Comparison of ENCODE assay signal across 9 cellular contexts in the genomic region with DNA sequence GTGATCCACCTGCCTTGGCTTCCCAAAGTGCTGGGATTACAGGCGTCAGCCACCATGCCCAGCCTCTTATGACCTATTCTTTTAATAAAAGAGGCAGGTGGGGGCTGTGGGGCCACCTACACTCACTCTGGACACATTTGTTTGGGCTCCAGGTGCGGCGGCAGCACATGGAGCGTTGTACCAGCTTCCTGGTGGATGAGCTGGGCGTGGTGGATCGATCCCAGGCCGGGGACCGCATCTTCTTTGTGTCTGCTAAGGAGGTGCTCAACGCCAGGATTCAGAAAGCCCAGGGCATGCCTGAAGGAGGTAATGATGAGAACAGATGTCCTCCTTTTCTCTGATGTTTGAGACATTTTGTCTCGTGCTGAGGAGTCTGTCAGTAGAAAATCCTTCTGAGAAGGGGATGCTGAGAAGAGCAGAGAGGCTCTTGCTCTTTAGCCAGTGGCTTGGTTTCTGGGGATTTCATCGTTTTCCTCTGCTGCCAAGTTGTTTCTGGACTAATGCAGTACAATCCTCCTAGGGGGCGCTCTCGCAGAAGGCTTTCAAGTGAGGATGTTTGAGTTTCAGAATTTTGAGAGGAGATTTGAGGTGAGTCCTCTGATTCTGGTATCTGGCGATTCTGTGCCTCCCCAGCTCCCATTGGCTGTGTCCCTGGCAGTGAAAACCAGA. TPM values are rescaled to one million over a fixed set of nuclear protein-coding genes. Genes with fewer than 3 reads are reported as not detected.
DNase-seq lines count a peak whose midpoint lies in the region; ATAC-seq and TF ChIP-seq lines count a peak whose summit lies in the region.
"Had no signal": no experiment of that assay in that cellular context is flagged by ENCODE, and none has a peak within 500 bp of the region (broad histone marks: within the 10 kb centered on the region; RNA-seq: fewer than 3 reads in every experiment).

No MANE protein-coding gene starts in this region.

- no peak overlapping the region for H3K9ac ChIP-seq in neuronal stem cell (ENCODE audit: low read depth, low read length, poor library complexity)

- no peaks in the 10 kb centered on the region for H3K4me1 ChIP-seq in GM23338 (ENCODE audit: insufficient read depth)
- H3K4me1 ChIP-seq in neuronal stem cell (ENCODE audit: control insufficient read depth in 2 of 2, insufficient read depth in 1 of 2, low read depth in 1 of 2, low read length in 2 of 2): peaks cover 0 to 3% of the 10 kb centered on the region in 2 donors

- peaks cover 2% of the 10 kb centered on the region for H3K27me3 Mint-ChIP-seq in GM23338 (ENCODE audit: insufficient read depth, low read depth, poor library complexity)

- no peak overlapping the region for H3K18ac ChIP-seq in neuronal stem cell (ENCODE audit: low read length)

- peaks cover 36% of the 10 kb centered on the region for H3K36me3 ChIP-seq in BJ (ENCODE audit: control insufficient read depth, insufficient read depth, low read length)
- peaks cover 64% of the 10 kb centered on the region for H3K36me3 ChIP-seq in GM23338 (ENCODE audit: insufficient read depth)
- H3K36me3 ChIP-seq in neuronal stem cell (replicated peaks in 1 of 2; ENCODE audit: control insufficient read depth in 2 of 2, insufficient read depth in 2 of 2, low read length in 2 of 2): peaks cover 62 to 85% of the 10 kb centered on the region in 2 donors

- no peak overlapping the region for H4K8ac ChIP-seq in neuronal stem cell (ENCODE audit: low read depth, low read length)

- H4K91ac ChIP-seq in neuronal stem cell (ENCODE audit: low read depth, low read length, poor library complexity): no peak overlapping the region

- H3K36me3 Mint-ChIP-seq in GM23338 (ENCODE audit: low read depth): peaks cover 87% of the 10 kb centered on the region

- CTCF ChIA-PET in BJ (lab: Yijun Ruan, JAX): interaction anchor here (1.3 to 2.4 kb wide), 3 partner anchors 8 to 29 kb away, joined by 4 to 6 read pairs (median 5); no protein-coding TSS in a partner anchor

- no peaks in the 10 kb centered on the region; the same call in 2 of the 3 replicates for H3K9me3 Mint-ChIP-seq in GM23338

- H3K27ac ChIP-seq in GM23338 (ENCODE audit: low read depth): peak overlapping the region; percentile 39; the same call in 1 of the 2 replicates
- H3K27ac ChIP-seq in neuronal stem cell (replicated peaks; ENCODE audit: low read length): no peak overlapping the region

- no peaks in the 10 kb centered on the region for H3K9me3 ChIP-seq in neuronal stem cell (replicated peaks in 1 of 2; ENCODE audit: control insufficient read depth in 2 of 2, insufficient read depth in 1 of 2, low read depth in 1 of 2, low read length in 2 of 2)
- H3K9me3 ChIP-seq: mucosa of descending colon had no signal

- ATAC-seq in GM23338 (peak; percentile 76), esophagus mucosa (no peak), HG03025 (IDR thresholded peaks at IDR 0.05; ENCODE audit: low FRiP score, unreplicated experiment) (no peak)

- H2BK12ac ChIP-seq in neuronal stem cell (ENCODE audit: low read length): no peak overlapping the region

- H3K27me3 ChIP-seq in BJ (ENCODE audit: control insufficient read depth, insufficient read depth, low read length) (no peaks in the 10 kb centered on the region), GM23338 (ENCODE audit: insufficient read depth) (no peaks in the 10 kb centered on the region), neuronal stem cell (ENCODE audit: control insufficient read depth in 3 of 3, insufficient read depth in 3 of 3, low read depth in 1 of 3, low read length in 3 of 3) (no peaks in the 10 kb centered on the region)

- no peak overlapping the region for H2BK15ac ChIP-seq in neuronal stem cell (ENCODE audit: low read length)

- no peak overlapping the region for H3K14ac ChIP-seq in neuronal stem cell (ENCODE audit: low read length)

- POLR2A ChIA-PET in BJ (lab: Charles Lee): no interaction called here

- no peak overlapping the region for H3K4ac ChIP-seq in neuronal stem cell (ENCODE audit: low read length)

- no CpG with 5 or more reads among the region's 14 CpGs for WGBS in neuronal stem cell (ENCODE audit: extremely low coverage in 2 of 2, insufficient read length in 2 of 2, insufficient replicate concordance in 1 of 2), 2 donors

- H2BK120ac ChIP-seq in neuronal stem cell (ENCODE audit: low read depth, low read length): no peak overlapping the region

- H3K4me3 Mint-ChIP-seq in GM23338: no peak overlapping the region

- H3K4me2 ChIP-seq in GM23338: no peak overlapping the region
- no peak overlapping the region for H3K4me2 ChIP-seq in neuronal stem cell (ENCODE audit: insufficient read depth, low read length, poor library complexity, severe bottlenecking)

- H3K4me3 ChIP-seq in BJ (ENCODE audit: low read depth, low read length): no peak overlapping the region
- no peak overlapping the region for H3K4me3 ChIP-seq in GM23338
- no peak overlapping the region for H3K4me3 ChIP-seq in neuronal stem cell (ENCODE audit: low read length in 2 of 2)
- H3K4me3 ChIP-seq: mucosa of descending colon had no signal

- peaks cover 3% of the 10 kb centered on the region for H3F3A ChIP-seq in GM23338 (replicated peaks; ENCODE audit: low read depth)

- peak overlapping the region; percentile 85 for H3K27ac Mint-ChIP-seq in GM23338

- no peaks in the 10 kb centered on the region for H3K79me1 ChIP-seq in neuronal stem cell (ENCODE audit: low read depth, low read length)

- no peak overlapping the region for H2AK5ac ChIP-seq in neuronal stem cell (ENCODE audit: low read depth, low read length)

- H3K79me2 ChIP-seq in GM23338 (replicated peaks; ENCODE audit: insufficient read depth): no peaks in the 10 kb centered on the region

- TF ChIP-seq CTCF in BJ (IDR thresholded peaks at IDR 0.05; ENCODE audit: insufficient read depth, low read depth, low read length) (peak; percentile 44), GM23338 (conservative IDR thresholded peaks at IDR 0.05; ENCODE audit: low read depth in 2 of 2) (peak; percentile 78 to 86)

- no peak overlapping the region for H2AFZ ChIP-seq in GM23338
- H2AFZ ChIP-seq in neuronal stem cell (ENCODE audit: low read length): no peak overlapping the region

- H3K23ac ChIP-seq in neuronal stem cell (ENCODE audit: low read depth, low read length, poor library complexity): no peak overlapping the region

- H4K20me1 ChIP-seq in GM23338 (replicated peaks; ENCODE audit: insufficient read depth): no peaks in the 10 kb centered on the region

- no peaks in the 10 kb centered on the region for H3K4me1 Mint-ChIP-seq in GM23338

- H2BK5ac ChIP-seq in neuronal stem cell (ENCODE audit: low read length): no peak overlapping the region

- DNase-seq in BJ (ENCODE audit: low read depth): no peak
- peak; percentile 89 for DNase-seq in GM23338 (ENCODE audit: low spot score)
- peak; percentile 53 for DNase-seq in UCSD-AML1 (lab: John Stamatoyannopoulos, UW; ENCODE audit: unreplicated experiment)
- DNase-seq in dermis microvascular lymphatic vessel endothelial cell (ENCODE audit: low read depth in 2 of 2): peak; percentile 20 to 42
- DNase-seq in neuronal stem cell (ENCODE audit: low spot score): peak; percentile 40
- no peak for DNase-seq in NCI-H2081 treated with DMSO at 0.1 percent for 48 hours (lab: John Stamatoyannopoulos, UW)

- no peaks in the 10 kb centered on the region for H3K9me2 ChIP-seq in GM23338 (ENCODE audit: insufficient read depth)

TF ChIP-seq in GM23338, 12 proteins besides CTCF, POLR2A, EP300 and RAD21:
- TF ChIP-seq, protein P1, sequence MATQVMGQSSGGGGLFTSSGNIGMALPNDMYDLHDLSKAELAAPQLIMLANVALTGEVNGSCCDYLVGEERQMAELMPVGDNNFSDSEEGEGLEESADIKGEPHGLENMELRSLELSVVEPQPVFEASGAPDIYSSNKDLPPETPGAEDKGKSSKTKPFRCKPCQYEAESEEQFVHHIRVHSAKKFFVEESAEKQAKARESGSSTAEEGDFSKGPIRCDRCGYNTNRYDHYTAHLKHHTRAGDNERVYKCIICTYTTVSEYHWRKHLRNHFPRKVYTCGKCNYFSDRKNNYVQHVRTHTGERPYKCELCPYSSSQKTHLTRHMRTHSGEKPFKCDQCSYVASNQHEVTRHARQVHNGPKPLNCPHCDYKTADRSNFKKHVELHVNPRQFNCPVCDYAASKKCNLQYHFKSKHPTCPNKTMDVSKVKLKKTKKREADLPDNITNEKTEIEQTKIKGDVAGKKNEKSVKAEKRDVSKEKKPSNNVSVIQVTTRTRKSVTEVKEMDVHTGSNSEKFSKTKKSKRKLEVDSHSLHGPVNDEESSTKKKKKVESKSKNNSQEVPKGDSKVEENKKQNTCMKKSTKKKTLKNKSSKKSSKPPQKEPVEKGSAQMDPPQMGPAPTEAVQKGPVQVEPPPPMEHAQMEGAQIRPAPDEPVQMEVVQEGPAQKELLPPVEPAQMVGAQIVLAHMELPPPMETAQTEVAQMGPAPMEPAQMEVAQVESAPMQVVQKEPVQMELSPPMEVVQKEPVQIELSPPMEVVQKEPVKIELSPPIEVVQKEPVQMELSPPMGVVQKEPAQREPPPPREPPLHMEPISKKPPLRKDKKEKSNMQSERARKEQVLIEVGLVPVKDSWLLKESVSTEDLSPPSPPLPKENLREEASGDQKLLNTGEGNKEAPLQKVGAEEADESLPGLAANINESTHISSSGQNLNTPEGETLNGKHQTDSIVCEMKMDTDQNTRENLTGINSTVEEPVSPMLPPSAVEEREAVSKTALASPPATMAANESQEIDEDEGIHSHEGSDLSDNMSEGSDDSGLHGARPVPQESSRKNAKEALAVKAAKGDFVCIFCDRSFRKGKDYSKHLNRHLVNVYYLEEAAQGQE (IDR thresholded peaks at IDR 0.05; ENCODE audit: unreplicated experiment): no peak
- TF ChIP-seq ZNF331 (CRISPR knock-in tag; IDR thresholded peaks at IDR 0.05; ENCODE audit: low read depth): no peak
- no peak for TF ChIP-seq EZH2 (IDR thresholded peaks at IDR 0.05; ENCODE audit: low read depth, unreplicated experiment)
- TF ChIP-seq STAT1 (IDR thresholded peaks at IDR 0.05; ENCODE audit: unreplicated experiment): no peak
- TF ChIP-seq NANOG (IDR thresholded peaks at IDR 0.05; ENCODE audit: borderline replicate concordance): no peak
TF ChIP-seq in GM23338: peak in this region for 0.

RNA-seq across cellular contexts. Expression of gene MIIP, which starts 17.9 kb away (rescaled TPM):
- polyA plus RNA-seq in BJ (2011; rRNA removed): 8.6 and 18.5 TPM in 2 replicates
- 4.8 and 9.7 TPM in 2 replicates for polyA minus RNA-seq in BJ (2011; rRNA and poly(A)+ RNA removed)
- total RNA-seq in GM23338 (2014; rRNA removed; shearing (Covaris generic)): 99.7 and 117 TPM in 2 replicates
- polyA plus RNA-seq in GM23338 (2016; fragmentation: Nextera tagmentation; extraction: Ambion mirVana): 81.5 and 86.5 TPM in 2 replicates
- 27.5 and 31.1 TPM in 2 replicates for total RNA-seq in dermis microvascular lymphatic vessel endothelial cell
- 57.1 TPM for polyA plus RNA-seq in neuronal stem cell (2013, experiment 1 of 2)
- 54.7 TPM for polyA plus RNA-seq in neuronal stem cell (2013, experiment 2 of 2)
- total RNA-seq in esophagus mucosa: 15.2 TPM

RNA-seq across cellular contexts. Expression of gene MFN2, which starts 21.1 kb away (rescaled TPM):
- polyA plus RNA-seq in BJ (2011; rRNA removed): 47.5 and 62.5 TPM in 2 replicates
- 38.7 and 54.1 TPM in 2 replicates for polyA minus RNA-seq in BJ (2011; rRNA and poly(A)+ RNA removed)
- 36.0 and 40.4 TPM in 2 replicates for total RNA-seq in GM23338 (2014; rRNA removed; shearing (Covaris generic))
- polyA plus RNA-seq in GM23338 (2016; fragmentation: Nextera tagmentation; extraction: Ambion mirVana): 15.1 and 15.4 TPM in 2 replicates
- total RNA-seq in dermis microvascular lymphatic vessel endothelial cell: 54.6 and 66.4 TPM in 2 replicates
- polyA plus RNA-seq in neuronal stem cell (2013, experiment 1 of 2): 35.1 TPM
- polyA plus RNA-seq in neuronal stem cell (2013, experiment 2 of 2): 33.9 TPM
- total RNA-seq in esophagus mucosa: 96.5 TPM

Comparison
In these comparisons a context has a peak if more than half of its experiments do, and no peak if none do; other contexts are left out.
1. DNase-seq: peak in GM23338 (single experiment), UCSD-AML1 (single experiment), dermis microvascular lymphatic vessel endothelial cell (2 of 2) and neuronal stem cell (single experiment); none in BJ (single experiment) and NCI-H2081 treated with DMSO at 0.1 percent for 48 hours (single experiment).